ENCODE assay signal across 8 cellular contexts in the genomic region with DNA sequence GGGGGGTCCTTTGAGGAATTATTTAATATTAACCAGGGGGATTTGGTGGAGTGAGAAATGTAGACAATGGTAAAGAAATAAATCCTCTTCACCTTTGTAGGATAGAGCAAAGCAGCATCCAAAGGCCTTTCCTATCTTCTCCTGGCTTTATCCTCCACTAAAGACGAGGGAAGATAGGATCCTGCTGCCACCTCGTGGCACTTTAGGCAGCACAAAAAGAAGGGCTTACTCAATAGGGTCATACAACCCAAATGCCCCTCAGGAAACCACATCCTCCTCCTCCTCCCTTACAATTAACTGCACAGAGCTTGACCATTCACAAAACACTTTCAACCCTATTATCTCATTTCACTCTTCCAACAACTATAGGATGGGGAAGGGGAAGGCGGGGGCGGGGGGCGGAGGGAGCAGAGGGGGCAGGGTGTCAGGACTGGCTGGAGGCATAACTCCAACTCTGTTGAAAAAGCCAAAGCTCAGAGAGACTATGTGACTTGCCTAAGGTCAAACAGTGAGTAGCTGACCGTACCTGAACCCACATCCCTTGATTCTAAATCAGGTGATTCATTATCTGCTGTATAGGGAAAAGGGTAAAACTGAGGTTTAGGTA. TPM values are rescaled to one million over a fixed set of nuclear protein-coding genes. Genes with fewer than 3 reads are reported as not detected.
DNase-seq lines count a peak whose midpoint lies in the region; ATAC-seq and TF ChIP-seq lines count a peak whose summit lies in the region.

No MANE protein-coding gene starts in this region.

- H3K4me1 Mint-ChIP-seq in nephron, result peaks cover 4% of the 10 kb centered on the region

- H3K4me3 ChIP-seq in dorsolateral prefrontal cortex, result no peak overlapping the region

- ATAC-seq in GM19023 (IDR thresholded peaks at IDR 0.05; ENCODE audit: unreplicated experiment), result no peak

- H3K36me3 Mint-ChIP-seq in nephron (ENCODE audit: low read depth), result no peaks in the 10 kb centered on the region

- peak overlapping the region in 1 of 3 experiments; percentile 13 for H3K27ac Mint-ChIP-seq in nephron

- H3K27ac ChIP-seq in dorsolateral prefrontal cortex, result peak overlapping the region in 22 of 59 donors; percentile 7 to 67 (median 31)

- no peaks in the 10 kb centered on the region for H3K27me3 ChIP-seq in dorsolateral prefrontal cortex

- peak; percentile 63 for TF ChIP-seq CTCF in GM12873 (IDR thresholded peaks at IDR 0.05; ENCODE audit: insufficient read depth, low read depth, low read length, missing control alignments)
- peak in 53 of 56 donors; percentile 23 to 73 (median 50) for TF ChIP-seq CTCF in dorsolateral prefrontal cortex (IDR thresholded peaks at IDR 0.05 in 54 of 56, conservative IDR thresholded peaks at IDR 0.05 in 2 of 56; ENCODE audit: low read depth in 1 of 56, partially characterized antibody in 56 of 56)
- peak; percentile 43 to 54 (median 50) for TF ChIP-seq CTCF in nephron (IDR thresholded peaks at IDR 0.05; ENCODE audit: unreplicated experiment in 3 of 3)

- peak; percentile 31 for DNase-seq in 8988T
- DNase-seq in NCI-H82 treated with DMSO at 0.1 percent for 48 hours (lab: John Stamatoyannopoulos, UW; ENCODE audit: unreplicated experiment), result peak; percentile 28
- DNase-seq in dorsolateral prefrontal cortex, result peak in 7 of 10 donors; percentile 15 to 67 (median 42)
- DNase-seq in stimulated activated CD4-positive, alpha-beta T cell treated with anti-CD3 and anti-CD28 coated beads, Interleukin-2, amount 100 ng/mL, for 48 hours, result no peak
- DNase-seq in OCI-M2 (lab: John Stamatoyannopoulos, UW; ENCODE audit: unreplicated experiment), result no peak

- peaks cover 3% of the 10 kb centered on the region for H3K9me3 Mint-ChIP-seq in nephron

- no peak overlapping the region for H3K4me3 Mint-ChIP-seq in nephron

- peaks cover 6% of the 10 kb centered on the region for H3K27me3 Mint-ChIP-seq in nephron (ENCODE audit: low read depth)

- intact Hi-C loops in dorsolateral prefrontal cortex (cut with DNase I), result loop anchor here (2.0 to 5.0 kb wide), 2 partner anchors 43 to 45 kb away; no protein-coding TSS in a partner anchor

RNA-seq across cellular contexts. Expression of gene MYOT, which starts 45.4 kb away (rescaled TPM):
- total RNA-seq in dorsolateral prefrontal cortex, result 10 to 100 TPM in 50 of 120 experiments, 1 to 10 TPM in 69, under 1 TPM in 1; 0.72 to 31.0 (median 8.7) TPM

Comparison
In these comparisons a context has a peak if more than half of its experiments do, and no peak if none do; other contexts are left out.
1. DNase-seq: peak in 8988T (single experiment), NCI-H82 treated with DMSO at 0.1 percent for 48 hours (single experiment) and dorsolateral prefrontal cortex (7 of 10); none in stimulated activated CD4-positive, alpha-beta T cell treated with anti-CD3 and anti-CD28 coated beads, Interleukin-2, amount 100 ng/mL, for 48 hours (0 of 2) and OCI-M2 (single experiment).
2. Peak in every context shown above with its lines, with median percentiles within 50 percentile points of each other: CTCF ChIP-seq.